11 cellular contexts compared by ENCODE assay signal in the genomic region with DNA sequence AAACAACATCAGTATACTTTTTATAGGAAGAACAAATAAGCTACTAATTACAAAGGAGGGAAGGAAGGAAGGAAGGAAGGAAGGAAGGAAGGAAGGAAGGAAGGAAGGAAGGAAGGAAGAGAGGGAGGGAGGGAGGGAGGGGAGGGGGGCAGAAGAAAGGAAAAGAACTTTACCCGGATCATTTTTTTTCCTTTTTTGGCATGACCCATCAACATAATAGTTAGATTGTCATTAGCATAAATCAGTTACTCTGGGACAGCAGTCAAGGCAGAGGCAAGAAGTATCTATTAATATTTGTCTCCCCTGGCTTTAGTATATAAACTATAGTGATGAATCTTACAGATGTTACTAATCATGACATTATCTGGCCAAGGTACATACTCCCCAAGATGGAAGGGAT. TPM values are rescaled to one million over a fixed set of nuclear protein-coding genes. Genes with fewer than 3 reads are reported as not detected.
"Had no signal": no experiment of that assay in that cellular context is flagged by ENCODE, and none has a peak within 500 bp of the region (broad histone marks: within the 10 kb centered on the region; RNA-seq: fewer than 3 reads in every experiment).

No MANE protein-coding gene starts in this region.

- H3K27ac Mint-ChIP-seq: HFFc6, IgD-negative memory B cell had no signal

- H3K4me1 Mint-ChIP-seq: IgD-negative memory B cell had no signal

- H3K36me3 ChIP-seq: HAP-1 had no signal

- H3K27ac ChIP-seq: GM23248, HL-60, KMS-11 had no signal

- DNase-seq: GM23248, HFFc6, KBM-7 had no signal

- H3K9ac ChIP-seq: GM23248, KMS-11 had no signal

- ATAC-seq: HCT116, HepG2 had no signal

- H3K9me3 ChIP-seq: HAP-1 had no signal

- H3K4me1 ChIP-seq: HAP-1 had no signal

- H3K4me3 ChIP-seq: GM23248, HAP-1 had no signal

- H3K4me2 ChIP-seq: KMS-11 had no signal

- H2AFZ ChIP-seq: GM23248 had no signal

- H3K4me3 Mint-ChIP-seq: HFFc6, IgD-negative memory B cell had no signal

- H3K27me3 Mint-ChIP-seq: IgD-negative memory B cell had no signal

- H3K36me3 Mint-ChIP-seq: IgD-negative memory B cell had no signal

RNA-seq across cellular contexts. Expression of a gene that starts 35.2 kb away (rescaled TPM):
- total RNA-seq: GM23248, H1, HFFc6, HT1080 had no signal
